Comparison of ENCODE assay signal across 1 cellular context in the genomic region with DNA sequence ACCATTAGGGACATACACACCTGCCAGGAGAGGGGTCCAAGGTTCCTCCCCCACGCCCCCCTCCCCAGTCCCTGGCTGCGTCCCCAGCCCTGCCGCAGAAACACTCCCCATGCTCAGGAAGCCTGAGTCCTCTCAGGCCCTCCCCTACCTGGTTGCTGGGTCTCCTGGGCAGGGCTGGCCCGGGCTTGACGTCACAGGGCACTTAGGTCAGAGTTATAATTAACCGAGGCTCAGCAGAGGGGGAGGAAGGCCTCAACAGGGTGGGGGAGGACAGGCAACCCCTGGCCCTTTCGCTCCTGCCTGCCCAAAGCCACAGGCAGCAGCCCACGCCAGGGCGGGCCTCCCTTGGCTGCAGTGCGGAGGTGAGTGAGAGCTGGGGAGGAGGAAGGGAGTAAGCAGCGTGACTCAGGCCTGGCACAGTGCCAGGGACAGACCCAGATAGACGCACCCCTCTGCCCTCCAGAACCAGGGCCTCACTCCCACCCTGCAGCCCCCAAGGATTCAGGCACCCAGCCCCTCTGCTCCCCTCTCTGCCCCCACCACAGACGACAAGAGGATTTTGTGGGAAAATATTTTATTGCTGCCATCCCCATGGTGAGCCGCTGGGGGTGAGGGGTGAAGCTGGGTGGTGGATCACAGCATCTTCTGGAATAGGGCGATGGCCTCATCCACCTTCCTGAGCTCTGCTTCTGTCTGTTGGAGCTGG.
TF ChIP-seq lines count a peak whose summit lies in the region.

A gene with protein sequence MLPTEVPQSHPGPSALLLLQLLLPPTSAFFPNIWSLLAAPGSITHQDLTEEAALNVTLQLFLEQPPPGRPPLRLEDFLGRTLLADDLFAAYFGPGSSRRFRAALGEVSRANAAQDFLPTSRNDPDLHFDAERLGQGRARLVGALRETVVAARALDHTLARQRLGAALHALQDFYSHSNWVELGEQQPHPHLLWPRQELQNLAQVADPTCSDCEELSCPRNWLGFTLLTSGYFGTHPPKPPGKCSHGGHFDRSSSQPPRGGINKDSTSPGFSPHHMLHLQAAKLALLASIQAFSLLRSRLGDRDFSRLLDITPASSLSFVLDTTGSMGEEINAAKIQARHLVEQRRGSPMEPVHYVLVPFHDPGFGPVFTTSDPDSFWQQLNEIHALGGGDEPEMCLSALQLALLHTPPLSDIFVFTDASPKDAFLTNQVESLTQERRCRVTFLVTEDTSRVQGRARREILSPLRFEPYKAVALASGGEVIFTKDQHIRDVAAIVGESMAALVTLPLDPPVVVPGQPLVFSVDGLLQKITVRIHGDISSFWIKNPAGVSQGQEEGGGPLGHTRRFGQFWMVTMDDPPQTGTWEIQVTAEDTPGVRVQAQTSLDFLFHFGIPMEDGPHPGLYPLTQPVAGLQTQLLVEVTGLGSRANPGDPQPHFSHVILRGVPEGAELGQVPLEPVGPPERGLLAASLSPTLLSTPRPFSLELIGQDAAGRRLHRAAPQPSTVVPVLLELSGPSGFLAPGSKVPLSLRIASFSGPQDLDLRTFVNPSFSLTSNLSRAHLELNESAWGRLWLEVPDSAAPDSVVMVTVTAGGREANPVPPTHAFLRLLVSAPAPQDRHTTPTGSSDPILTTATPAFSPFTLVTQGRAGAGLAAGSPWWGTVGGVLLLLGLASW (minus strand): TSS at position 368 of the 706 bp plus-strand sequence. CDS start 549 bp downstream, outside the sequence.

TF ChIP-seq in HEK293, 187 proteins besides CTCF, POLR2A, EP300 and RAD21 (continued from another document and continues in another):
- TF ChIP-seq, protein P1, sequence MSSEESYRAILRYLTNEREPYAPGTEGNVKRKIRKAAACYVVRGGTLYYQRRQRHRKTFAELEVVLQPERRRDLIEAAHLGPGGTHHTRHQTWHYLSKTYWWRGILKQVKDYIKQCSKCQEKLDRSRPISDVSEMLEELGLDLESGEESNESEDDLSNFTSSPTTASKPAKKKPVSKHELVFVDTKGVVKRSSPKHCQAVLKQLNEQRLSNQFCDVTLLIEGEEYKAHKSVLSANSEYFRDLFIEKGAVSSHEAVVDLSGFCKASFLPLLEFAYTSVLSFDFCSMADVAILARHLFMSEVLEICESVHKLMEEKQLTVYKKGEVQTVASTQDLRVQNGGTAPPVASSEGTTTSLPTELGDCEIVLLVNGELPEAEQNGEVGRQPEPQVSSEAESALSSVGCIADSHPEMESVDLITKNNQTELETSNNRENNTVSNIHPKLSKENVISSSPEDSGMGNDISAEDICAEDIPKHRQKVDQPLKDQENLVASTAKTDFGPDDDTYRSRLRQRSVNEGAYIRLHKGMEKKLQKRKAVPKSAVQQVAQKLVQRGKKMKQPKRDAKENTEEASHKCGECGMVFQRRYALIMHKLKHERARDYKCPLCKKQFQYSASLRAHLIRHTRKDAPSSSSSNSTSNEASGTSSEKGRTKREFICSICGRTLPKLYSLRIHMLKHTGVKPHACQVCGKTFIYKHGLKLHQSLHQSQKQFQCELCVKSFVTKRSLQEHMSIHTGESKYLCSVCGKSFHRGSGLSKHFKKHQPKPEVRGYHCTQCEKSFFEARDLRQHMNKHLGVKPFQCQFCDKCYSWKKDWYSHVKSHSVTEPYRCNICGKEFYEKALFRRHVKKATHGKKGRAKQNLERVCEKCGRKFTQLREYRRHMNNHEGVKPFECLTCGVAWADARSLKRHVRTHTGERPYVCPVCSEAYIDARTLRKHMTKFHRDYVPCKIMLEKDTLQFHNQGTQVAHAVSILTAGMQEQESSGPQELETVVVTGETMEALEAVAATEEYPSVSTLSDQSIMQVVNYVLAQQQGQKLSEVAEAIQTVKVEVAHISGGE (tag by site-specific recombination; conservative IDR thresholded peaks at IDR 0.05; ENCODE audit: low read depth), result no peak
- TF ChIP-seq ZNF16 (tag by site-specific recombination; IDR thresholded peaks at IDR 0.05; ENCODE audit: low read depth) (no peak), ZEB2 (tag by site-specific recombination; IDR thresholded peaks at IDR 0.05) (peak; percentile 89; the same call in 1 of the 2 replicates), ZNF324 (tag by site-specific recombination; IDR thresholded peaks at IDR 0.05) (peak; percentile 93; the same call in 1 of the 2 replicates), ZNF843 (tag by site-specific recombination; IDR thresholded peaks at IDR 0.05) (peak; percentile 47; the same call in 1 of the 2 replicates), ZFHX2 (tag by site-specific recombination; conservative IDR thresholded peaks at IDR 0.05) (peak; percentile 99), ZNF529 (tag by site-specific recombination; IDR thresholded peaks at IDR 0.05; ENCODE audit: insufficient replicate concordance) (no peak), ZNF571 (tag by site-specific recombination; IDR thresholded peaks at IDR 0.05) (peak; percentile 92; the same call in 1 of the 2 replicates), ZNF24 (tag by site-specific recombination; IDR thresholded peaks at IDR 0.05) (peak; percentile 92), ZBTB17 (tag by site-specific recombination; IDR thresholded peaks at IDR 0.05) (peak; percentile 95), ZNF146 (tag by site-specific recombination; IDR thresholded peaks at IDR 0.05) (peak; percentile 26; the same call in 1 of the 2 replicates), ZNF837 (tag by site-specific recombination; IDR thresholded peaks at IDR 0.05) (no peak), SP7 (tag by site-specific recombination; IDR thresholded peaks at IDR 0.05) (peak; percentile 99), BCL11A (tag by site-specific recombination; IDR thresholded peaks at IDR 0.05; ENCODE audit: low read depth) (peak; percentile 82), BCL11B (tag by site-specific recombination; IDR thresholded peaks at IDR 0.05; ENCODE audit: low read depth) (no peak), ZNF677 (tag by site-specific recombination; IDR thresholded peaks at IDR 0.05) (peak; percentile 92), ZNF747 (tag by site-specific recombination; IDR thresholded peaks at IDR 0.05) (no peak), OSR2 (tag by site-specific recombination; IDR thresholded peaks at IDR 0.05) (peak; percentile 29; the same call in 1 of the 2 replicates), ZNF776 (tag by site-specific recombination; IDR thresholded peaks at IDR 0.05; ENCODE audit: borderline replicate concordance) (peak; percentile 97)
- TF ChIP-seq, protein P2, sequence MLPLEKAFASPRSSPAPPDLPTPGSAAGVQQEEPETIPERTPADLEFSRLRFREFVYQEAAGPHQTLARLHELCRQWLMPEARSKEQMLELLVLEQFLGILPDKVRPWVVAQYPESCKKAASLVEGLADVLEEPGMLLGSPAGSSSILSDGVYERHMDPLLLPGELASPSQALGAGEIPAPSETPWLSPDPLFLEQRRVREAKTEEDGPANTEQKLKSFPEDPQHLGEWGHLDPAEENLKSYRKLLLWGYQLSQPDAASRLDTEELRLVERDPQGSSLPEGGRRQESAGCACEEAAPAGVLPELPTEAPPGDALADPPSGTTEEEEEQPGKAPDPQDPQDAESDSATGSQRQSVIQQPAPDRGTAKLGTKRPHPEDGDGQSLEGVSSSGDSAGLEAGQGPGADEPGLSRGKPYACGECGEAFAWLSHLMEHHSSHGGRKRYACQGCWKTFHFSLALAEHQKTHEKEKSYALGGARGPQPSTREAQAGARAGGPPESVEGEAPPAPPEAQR (tag by site-specific recombination; IDR thresholded peaks at IDR 0.05), result 0 out of 2 replicates have a peak, but pooled peaks have one; percentile 18
- TF ChIP-seq, protein P3, sequence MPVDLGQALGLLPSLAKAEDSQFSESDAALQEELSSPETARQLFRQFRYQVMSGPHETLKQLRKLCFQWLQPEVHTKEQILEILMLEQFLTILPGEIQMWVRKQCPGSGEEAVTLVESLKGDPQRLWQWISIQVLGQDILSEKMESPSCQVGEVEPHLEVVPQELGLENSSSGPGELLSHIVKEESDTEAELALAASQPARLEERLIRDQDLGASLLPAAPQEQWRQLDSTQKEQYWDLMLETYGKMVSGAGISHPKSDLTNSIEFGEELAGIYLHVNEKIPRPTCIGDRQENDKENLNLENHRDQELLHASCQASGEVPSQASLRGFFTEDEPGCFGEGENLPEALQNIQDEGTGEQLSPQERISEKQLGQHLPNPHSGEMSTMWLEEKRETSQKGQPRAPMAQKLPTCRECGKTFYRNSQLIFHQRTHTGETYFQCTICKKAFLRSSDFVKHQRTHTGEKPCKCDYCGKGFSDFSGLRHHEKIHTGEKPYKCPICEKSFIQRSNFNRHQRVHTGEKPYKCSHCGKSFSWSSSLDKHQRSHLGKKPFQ (tag by site-specific recombination; IDR thresholded peaks at IDR 0.05), result peak; percentile 29; the same call in 1 of the 2 replicates
- TF ChIP-seq, protein P4, sequence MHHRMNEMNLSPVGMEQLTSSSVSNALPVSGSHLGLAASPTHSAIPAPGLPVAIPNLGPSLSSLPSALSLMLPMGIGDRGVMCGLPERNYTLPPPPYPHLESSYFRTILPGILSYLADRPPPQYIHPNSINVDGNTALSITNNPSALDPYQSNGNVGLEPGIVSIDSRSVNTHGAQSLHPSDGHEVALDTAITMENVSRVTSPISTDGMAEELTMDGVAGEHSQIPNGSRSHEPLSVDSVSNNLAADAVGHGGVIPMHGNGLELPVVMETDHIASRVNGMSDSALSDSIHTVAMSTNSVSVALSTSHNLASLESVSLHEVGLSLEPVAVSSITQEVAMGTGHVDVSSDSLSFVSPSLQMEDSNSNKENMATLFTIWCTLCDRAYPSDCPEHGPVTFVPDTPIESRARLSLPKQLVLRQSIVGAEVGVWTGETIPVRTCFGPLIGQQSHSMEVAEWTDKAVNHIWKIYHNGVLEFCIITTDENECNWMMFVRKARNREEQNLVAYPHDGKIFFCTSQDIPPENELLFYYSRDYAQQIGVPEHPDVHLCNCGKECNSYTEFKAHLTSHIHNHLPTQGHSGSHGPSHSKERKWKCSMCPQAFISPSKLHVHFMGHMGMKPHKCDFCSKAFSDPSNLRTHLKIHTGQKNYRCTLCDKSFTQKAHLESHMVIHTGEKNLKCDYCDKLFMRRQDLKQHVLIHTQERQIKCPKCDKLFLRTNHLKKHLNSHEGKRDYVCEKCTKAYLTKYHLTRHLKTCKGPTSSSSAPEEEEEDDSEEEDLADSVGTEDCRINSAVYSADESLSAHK (tag by site-specific recombination; IDR thresholded peaks at IDR 0.05), result peak; percentile 48; the same call in 1 of the 2 replicates
- TF ChIP-seq, protein P5, sequence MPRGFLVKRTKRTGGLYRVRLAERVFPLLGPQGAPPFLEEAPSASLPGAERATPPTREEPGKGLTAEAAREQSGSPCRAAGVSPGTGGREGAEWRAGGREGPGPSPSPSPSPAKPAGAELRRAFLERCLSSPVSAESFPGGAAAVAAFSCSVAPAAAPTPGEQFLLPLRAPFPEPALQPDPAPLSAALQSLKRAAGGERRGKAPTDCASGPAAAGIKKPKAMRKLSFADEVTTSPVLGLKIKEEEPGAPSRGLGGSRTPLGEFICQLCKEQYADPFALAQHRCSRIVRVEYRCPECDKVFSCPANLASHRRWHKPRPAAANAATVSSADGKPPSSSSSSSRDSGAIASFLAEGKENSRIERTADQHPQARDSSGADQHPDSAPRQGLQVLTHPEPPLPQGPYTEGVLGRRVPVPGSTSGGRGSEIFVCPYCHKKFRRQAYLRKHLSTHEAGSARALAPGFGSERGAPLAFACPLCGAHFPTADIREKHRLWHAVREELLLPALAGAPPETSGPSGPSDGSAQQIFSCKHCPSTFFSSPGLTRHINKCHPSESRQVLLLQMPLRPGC (tag by site-specific recombination; IDR thresholded peaks at IDR 0.05), result peak; percentile 67; the same call in 1 of the 2 replicates
- TF ChIP-seq, protein P6, sequence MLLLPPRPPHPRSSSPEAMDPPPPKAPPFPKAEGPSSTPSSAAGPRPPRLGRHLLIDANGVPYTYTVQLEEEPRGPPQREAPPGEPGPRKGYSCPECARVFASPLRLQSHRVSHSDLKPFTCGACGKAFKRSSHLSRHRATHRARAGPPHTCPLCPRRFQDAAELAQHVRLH (tag by site-specific recombination; IDR thresholded peaks at IDR 0.05), result no peak
- TF ChIP-seq, protein P7, sequence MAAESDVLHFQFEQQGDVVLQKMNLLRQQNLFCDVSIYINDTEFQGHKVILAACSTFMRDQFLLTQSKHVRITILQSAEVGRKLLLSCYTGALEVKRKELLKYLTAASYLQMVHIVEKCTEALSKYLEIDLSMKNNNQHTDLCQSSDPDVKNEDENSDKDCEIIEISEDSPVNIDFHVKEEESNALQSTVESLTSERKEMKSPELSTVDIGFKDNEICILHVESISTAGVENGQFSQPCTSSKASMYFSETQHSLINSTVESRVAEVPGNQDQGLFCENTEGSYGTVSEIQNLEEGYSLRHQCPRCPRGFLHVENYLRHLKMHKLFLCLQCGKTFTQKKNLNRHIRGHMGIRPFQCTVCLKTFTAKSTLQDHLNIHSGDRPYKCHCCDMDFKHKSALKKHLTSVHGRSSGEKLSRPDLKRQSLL (tag by site-specific recombination; IDR thresholded peaks at IDR 0.05), result peak; percentile 73
- TF ChIP-seq, protein P8, sequence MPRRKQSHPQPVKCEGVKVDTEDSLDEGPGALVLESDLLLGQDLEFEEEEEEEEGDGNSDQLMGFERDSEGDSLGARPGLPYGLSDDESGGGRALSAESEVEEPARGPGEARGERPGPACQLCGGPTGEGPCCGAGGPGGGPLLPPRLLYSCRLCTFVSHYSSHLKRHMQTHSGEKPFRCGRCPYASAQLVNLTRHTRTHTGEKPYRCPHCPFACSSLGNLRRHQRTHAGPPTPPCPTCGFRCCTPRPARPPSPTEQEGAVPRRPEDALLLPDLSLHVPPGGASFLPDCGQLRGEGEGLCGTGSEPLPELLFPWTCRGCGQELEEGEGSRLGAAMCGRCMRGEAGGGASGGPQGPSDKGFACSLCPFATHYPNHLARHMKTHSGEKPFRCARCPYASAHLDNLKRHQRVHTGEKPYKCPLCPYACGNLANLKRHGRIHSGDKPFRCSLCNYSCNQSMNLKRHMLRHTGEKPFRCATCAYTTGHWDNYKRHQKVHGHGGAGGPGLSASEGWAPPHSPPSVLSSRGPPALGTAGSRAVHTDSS (tag by site-specific recombination; IDR thresholded peaks at IDR 0.05), result peak; percentile 76
- TF ChIP-seq, protein P9, sequence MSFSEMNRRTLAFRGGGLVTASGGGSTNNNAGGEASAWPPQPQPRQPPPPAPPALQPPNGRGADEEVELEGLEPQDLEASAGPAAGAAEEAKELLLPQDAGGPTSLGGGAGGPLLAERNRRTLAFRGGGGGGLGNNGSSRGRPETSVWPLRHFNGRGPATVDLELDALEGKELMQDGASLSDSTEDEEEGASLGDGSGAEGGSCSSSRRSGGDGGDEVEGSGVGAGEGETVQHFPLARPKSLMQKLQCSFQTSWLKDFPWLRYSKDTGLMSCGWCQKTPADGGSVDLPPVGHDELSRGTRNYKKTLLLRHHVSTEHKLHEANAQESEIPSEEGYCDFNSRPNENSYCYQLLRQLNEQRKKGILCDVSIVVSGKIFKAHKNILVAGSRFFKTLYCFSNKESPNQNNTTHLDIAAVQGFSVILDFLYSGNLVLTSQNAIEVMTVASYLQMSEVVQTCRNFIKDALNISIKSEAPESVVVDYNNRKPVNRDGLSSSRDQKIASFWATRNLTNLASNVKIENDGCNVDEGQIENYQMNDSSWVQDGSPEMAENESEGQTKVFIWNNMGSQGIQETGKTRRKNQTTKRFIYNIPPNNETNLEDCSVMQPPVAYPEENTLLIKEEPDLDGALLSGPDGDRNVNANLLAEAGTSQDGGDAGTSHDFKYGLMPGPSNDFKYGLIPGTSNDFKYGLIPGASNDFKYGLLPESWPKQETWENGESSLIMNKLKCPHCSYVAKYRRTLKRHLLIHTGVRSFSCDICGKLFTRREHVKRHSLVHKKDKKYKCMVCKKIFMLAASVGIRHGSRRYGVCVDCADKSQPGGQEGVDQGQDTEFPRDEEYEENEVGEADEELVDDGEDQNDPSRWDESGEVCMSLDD (tag by site-specific recombination; IDR thresholded peaks at IDR 0.05), result peak; percentile 89
- TF ChIP-seq, protein P10, sequence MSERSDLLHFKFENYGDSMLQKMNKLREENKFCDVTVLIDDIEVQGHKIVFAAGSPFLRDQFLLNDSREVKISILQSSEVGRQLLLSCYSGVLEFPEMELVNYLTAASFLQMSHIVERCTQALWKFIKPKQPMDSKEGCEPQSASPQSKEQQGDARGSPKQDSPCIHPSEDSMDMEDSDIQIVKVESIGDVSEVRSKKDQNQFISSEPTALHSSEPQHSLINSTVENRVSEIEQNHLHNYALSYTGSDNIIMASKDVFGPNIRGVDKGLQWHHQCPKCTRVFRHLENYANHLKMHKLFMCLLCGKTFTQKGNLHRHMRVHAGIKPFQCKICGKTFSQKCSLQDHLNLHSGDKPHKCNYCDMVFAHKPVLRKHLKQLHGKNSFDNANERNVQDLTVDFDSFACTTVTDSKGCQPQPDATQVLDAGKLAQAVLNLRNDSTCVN (tag by site-specific recombination; optimal IDR thresholded peaks at IDR 0.05), result peak; percentile 37
